ENCODE assay signal across 8 cellular contexts in genomic region chr3:121834734-121835709, GRCh38. TPM values are rescaled to one million over a fixed set of nuclear protein-coding genes. Genes with fewer than 3 reads are reported as not detected.
DNase-seq lines count a peak whose midpoint lies in the region; ATAC-seq, FAIRE-seq and TF ChIP-seq lines count a peak whose summit lies in the region.

EAF2 (plus strand) TSS chr3:121835209; CDS start chr3:121835286, 77 bp downstream.
IQCB1 (minus strand) TSS chr3:121835060; CDS start chr3:121828960, 6,100 bp downstream.

- H3K23me2 ChIP-seq in H1 (ENCODE audit: low read depth, low read length): peaks cover 11% of the 10 kb centered on the region

- no peaks in the 10 kb centered on the region; a peak in 2 of 7 replicates for H3K4me1 ChIP-seq in H1 (replicated peaks in 1 of 4; ENCODE audit: control insufficient read depth in 3 of 4, insufficient read depth in 4 of 4, low read length in 3 of 4)
- no peaks in the 10 kb centered on the region for H3K4me1 ChIP-seq in mesenchymal stem cell (ENCODE audit: control insufficient read depth, insufficient read depth, low read depth, low read length)

- CTCF ChIA-PET in H1 (lab: Charles Lee; ENCODE audit: partially characterized antibody): no interaction called here

- H2AFZ ChIP-seq in H1 (ENCODE audit: low read length) (peak within 1 kb of the TSS; percentile 79), mesenchymal stem cell (ENCODE audit: low read depth, low read length) (peak within 1 kb of the TSS; percentile 94)

- H3K18ac ChIP-seq in H1 (ENCODE audit: extremely low read depth, low read length) (peak within 1 kb of the TSS; percentile 49), mesenchymal stem cell (ENCODE audit: low read depth in 1 of 2, low read length in 2 of 2) (peak within 1 kb of the TSS; percentile 11 to 68)

- peak; percentile 71 to 79 for TF ChIP-seq POLR2A in H1 (IDR thresholded peaks at IDR 0.05; ENCODE audit: control extremely low read depth in 1 of 2, low read depth in 2 of 2, low read length in 2 of 2)

- peak within 1 kb of the TSS; percentile 61 for H4K91ac ChIP-seq in H1 (replicated peaks; ENCODE audit: insufficient read length, low read length)
- H4K91ac ChIP-seq in mesenchymal stem cell (ENCODE audit: low read length): no peak within 1 kb of the TSS

- POLR2A ChIA-PET in H1 (lab: Charles Lee; ENCODE audit: partially characterized antibody): interaction anchor here (1.2 kb wide), 1 partner anchor 8 kb away, joined by 3 read pairs; no protein-coding TSS in a partner anchor

- H3K23ac ChIP-seq in H1 (ENCODE audit: insufficient read length) (no peak within 1 kb of the TSS), mesenchymal stem cell (ENCODE audit: low read length in 2 of 2) (peak within 1 kb of the TSS in 1 of 2 experiments; percentile 73)

- H2BK5ac ChIP-seq in H1 (ENCODE audit: low read depth, low read length) (no peak within 1 kb of the TSS; the same call in 1 of the 2 replicates), mesenchymal stem cell (ENCODE audit: low read depth, low read length, poor library complexity, severe bottlenecking) (no peak within 1 kb of the TSS)

- 1% methylated on average over 60 of the region's 61 CpGs; no CpG with 5 or more reads in 1 of the 2 experiments for whole genome bisulfite sequencing in H1 (ENCODE audit: extremely low coverage in 1 of 2, insufficient coverage in 1 of 2, insufficient read length in 1 of 2, insufficient replicate concordance in 2 of 2, low coverage in 1 of 2, low lambda C conversion rate in 2 of 2, missing lambda C conversion rate in 1 of 2), 2 experiments
- WGBS in mesenchymal stem cell: under 1% methylated on average over 61 of the region's 61 CpGs

- peak in 1 of 2 experiments; percentile 2; a peak in 1 of 4 replicates for TF ChIP-seq RAD21 in H1 (IDR thresholded peaks at IDR 0.05 in 1 of 2, conservative IDR thresholded peaks at IDR 0.05 in 1 of 2; ENCODE audit: low read depth in 2 of 2, low read length in 2 of 2)

- H3K27me3 ChIP-seq in H1 (replicated peaks in 1 of 4; ENCODE audit: control insufficient read depth in 3 of 4, extremely low read depth in 1 of 4, insufficient read depth in 3 of 4, low read length in 3 of 4) (0 out of 7 replicates have a peak, but pooled peaks cover 0 to 3% (median under 1%) of the 10 kb centered on the region in 4 experiments), mesenchymal stem cell (ENCODE audit: control insufficient read depth in 1 of 2, insufficient read depth in 1 of 2, low read length in 2 of 2) (no peaks in the 10 kb centered on the region)

- peak within 1 kb of the TSS; percentile 54 for H3K56ac ChIP-seq in H1 (replicated peaks; ENCODE audit: insufficient read length, low read depth, low read length)

- H3K9ac ChIP-seq in H1 (replicated peaks in 1 of 4; ENCODE audit: extremely low read depth in 1 of 4, low read depth in 3 of 4, low read length in 3 of 4): peak within 1 kb of the TSS; percentile 78 to 92 (median 86)
- H3K9ac ChIP-seq in mesenchymal stem cell (ENCODE audit: low read length): peak within 1 kb of the TSS; percentile 95

- H3K14ac ChIP-seq in H1 (ENCODE audit: insufficient read length): no peak within 1 kb of the TSS
- H3K14ac ChIP-seq in mesenchymal stem cell (ENCODE audit: low read length in 2 of 2): peak within 1 kb of the TSS in 1 of 2 experiments; percentile 77

- peaks cover 0 to 11% (median 2%) of the 10 kb centered on the region in 4 experiments; a peak in 3 of 8 replicates for H3K36me3 ChIP-seq in H1 (ENCODE audit: control insufficient read depth in 2 of 4, insufficient read depth in 4 of 4, low read length in 3 of 4)
- H3K36me3 ChIP-seq in mesenchymal stem cell (ENCODE audit: control insufficient read depth in 1 of 2, insufficient read depth in 2 of 2, low read depth in 1 of 2, low read length in 2 of 2): peaks cover 0 to 25% of the 10 kb centered on the region in 2 experiments

- no peak for FAIRE-seq in H1 (lab: Jason Lieb, UNC)

- H3K4me2 ChIP-seq in H1 (ENCODE audit: insufficient read depth in 1 of 2, low read depth in 2 of 2, low read length in 2 of 2): peak within 1 kb of the TSS; percentile 85 to 88
- H3K4me2 ChIP-seq in mesenchymal stem cell (ENCODE audit: low read length, poor library complexity, severe bottlenecking): peak within 1 kb of the TSS; percentile 98

- no peak within 1 kb of the TSS for H2BK20ac ChIP-seq in H1 (ENCODE audit: low read length)

- 0 out of 2 replicates have a peak within 1 kb of the TSS, but pooled peaks have one; percentile 12 for H2BK15ac ChIP-seq in H1 (ENCODE audit: low read length)
- no peak within 1 kb of the TSS for H2BK15ac ChIP-seq in mesenchymal stem cell (ENCODE audit: low read depth, poor library complexity, severe bottlenecking)

- no peaks in the 10 kb centered on the region for H3K9me3 ChIP-seq in H1 (ENCODE audit: insufficient read depth in 2 of 2, low read depth in 1 of 2, low read length in 1 of 2)
- H3K9me3 ChIP-seq in mesenchymal stem cell (ENCODE audit: control insufficient read depth, low read length): no peaks in the 10 kb centered on the region

- peak; percentile 99 for DNase-seq in COLO829 (ENCODE audit: low spot score)
- peak; percentile 96 for DNase-seq in HT1080 (ENCODE audit: low read depth)
- DNase-seq in NOMO-1 treated with DMSO at 0.1 percent for 48 hours (lab: John Stamatoyannopoulos, UW; ENCODE audit: unreplicated experiment): peak; percentile 93
- peak; percentile 90 to 91 for DNase-seq in activated CD8-positive, alpha-beta memory T cell treated with anti-CD3 and anti-CD28 coated beads for 4 hours (ENCODE audit: low read depth in 2 of 2)
- DNase-seq in H1 (ENCODE audit: low read depth in 1 of 2, low spot score in 2 of 2): peak; percentile 86 to 94
- DNase-seq in mesenchymal stem cell: peak; percentile 96
- DNase-seq in stimulated activated CD8-positive, alpha-beta memory T cell treated with anti-CD3 and anti-CD28 coated beads, Interleukin-12 subunit alpha, Interleukin-12 subunit beta, amount 100 ng/mL, for 4 hours (ENCODE audit: low read depth): peak; percentile 89

- H2BK120ac ChIP-seq in H1 (replicated peaks; ENCODE audit: low read depth, low read length): no peak within 1 kb of the TSS
- H2BK120ac ChIP-seq in mesenchymal stem cell (ENCODE audit: low read depth, low read length): peak within 1 kb of the TSS; percentile 2

- peaks cover 0 to 18% of the 10 kb centered on the region in 2 experiments; a peak in 2 of 4 replicates for H3K79me2 ChIP-seq in H1 (ENCODE audit: control insufficient read depth in 1 of 2, insufficient read depth in 2 of 2, low read length in 2 of 2)

- TF ChIP-seq CTCF in H1 (IDR thresholded peaks at IDR 0.05; ENCODE audit: control extremely low read depth in 1 of 3, insufficient read depth in 1 of 3, low read depth in 1 of 3, low read length in 3 of 3): no peak

- no peak within 1 kb of the TSS for H2AK5ac ChIP-seq in H1 (ENCODE audit: low read depth, low read length)
- H2AK5ac ChIP-seq in mesenchymal stem cell (ENCODE audit: low read length, severe bottlenecking): no peak within 1 kb of the TSS

- H4K20me1 ChIP-seq in H1 (replicated peaks in 1 of 2; ENCODE audit: control insufficient read depth in 1 of 2, insufficient read depth in 2 of 2, low read length in 2 of 2): peaks cover 0 to 2% of the 10 kb centered on the region in 2 experiments

- peak; percentile 94 for ATAC-seq in GM21360 (IDR thresholded peaks at IDR 0.05; ENCODE audit: unreplicated experiment)

- no peak within 1 kb of the TSS for H2BK12ac ChIP-seq in H1 (ENCODE audit: low read depth, low read length)
- H2BK12ac ChIP-seq in mesenchymal stem cell (ENCODE audit: low read length in 2 of 2): no peak within 1 kb of the TSS

- H3K4me3 ChIP-seq in H1 (ENCODE audit: extremely low read depth in 1 of 4, insufficient read depth in 2 of 4, low read depth in 3 of 4, low read length in 4 of 4) (peak within 1 kb of the TSS; percentile 76 to 86 (median 80)), mesenchymal stem cell (ENCODE audit: insufficient read depth in 1 of 2, low read depth in 1 of 2, low read length in 2 of 2) (peak within 1 kb of the TSS; percentile 65 to 87)

- H3K4ac ChIP-seq in H1 (replicated peaks; ENCODE audit: insufficient read length, low read depth, low read length) (peak within 1 kb of the TSS; percentile 66), mesenchymal stem cell (ENCODE audit: low read depth in 1 of 2, low read length in 2 of 2) (peak within 1 kb of the TSS in 1 of 2 experiments; percentile 33)

- H4K8ac ChIP-seq in H1 (ENCODE audit: extremely low read depth, insufficient read depth, low read length) (peak within 1 kb of the TSS; percentile 97), mesenchymal stem cell (ENCODE audit: low read length) (peak within 1 kb of the TSS; percentile 19)

- peak within 1 kb of the TSS; percentile 61 for H4K5ac ChIP-seq in H1 (ENCODE audit: insufficient read length, low read depth, low read length)

- H3K79me1 ChIP-seq in H1 (ENCODE audit: low read depth, low read length): no peaks in the 10 kb centered on the region
- H3K79me1 ChIP-seq in mesenchymal stem cell (replicated peaks; ENCODE audit: low read length, poor library complexity, severe bottlenecking): peaks cover 12% of the 10 kb centered on the region

- TF ChIP-seq EP300 in H1 (IDR thresholded peaks at IDR 0.05; ENCODE audit: borderline replicate concordance in 1 of 2, low read depth in 2 of 2, low read length in 2 of 2): no peak

- H3K27ac ChIP-seq in H1 (ENCODE audit: low read depth, low read length) (no peak within 1 kb of the TSS; the same call in 1 of the 2 replicates), mesenchymal stem cell (ENCODE audit: low read length, poor library complexity, severe bottlenecking) (peak within 1 kb of the TSS; percentile 28)

RNA-seq across cellular contexts. Expression of gene EAF2, which starts in this region (rescaled TPM):
- total RNA-seq in HT1080 (2014; rRNA removed; shearing (Covaris generic)): 2.1 and 3.7 TPM in 2 replicates
- polyA plus RNA-seq in HT1080 (2015; cell fraction: cytosol; rRNA removed): 2.8 and 3.6 TPM in 2 replicates
- polyA plus RNA-seq in HT1080 (2015; cell fraction: nucleus; rRNA removed): 1.3 and 1.8 TPM in 2 replicates
- total RNA-seq in H1 (2021; fragmentation: NEBNext Ultra II Directional; extraction: Animal tissue kit (Norgen Biotek cat#: 25700)): 6.0 and 6.6 TPM in 2 replicates
- 2.0 and 3.6 TPM in 2 replicates for polyA plus RNA-seq in H1 (2011; rRNA removed)
- 5.3 TPM for polyA plus RNA-seq in H1 (2011; cell fraction: cytosol; rRNA removed)
- polyA plus RNA-seq in H1 (2011; cell fraction: nucleus; rRNA removed): 2.5 TPM
- 5.9 to 7.5 TPM (median 6.1 TPM) in 4 replicates for polyA plus RNA-seq in H1 (2012, experiment 1 of 2)
- 1.1 TPM for polyA plus RNA-seq in H1 (2012, experiment 2 of 2)
- 5.6 TPM for polyA plus RNA-seq in H1 (2013, experiment 1 of 2)
- 6.3 TPM for polyA plus RNA-seq in H1 (2013, experiment 2 of 2)
- 3.8 and 7.9 TPM in 2 replicates for polyA minus RNA-seq in H1 (2011; rRNA and poly(A)+ RNA removed)
- polyA minus RNA-seq in H1 (2011; cell fraction: cytosol; rRNA and poly(A)+ RNA removed): 2.0 TPM
- polyA minus RNA-seq in H1 (2011; cell fraction: nucleus; rRNA and poly(A)+ RNA removed): 8.0 TPM
- polyA plus RNA-seq in mesenchymal stem cell (2013, experiment 1 of 2): 1.1 TPM
- polyA plus RNA-seq in mesenchymal stem cell (2013, experiment 2 of 2): 1.5 TPM

RNA-seq across cellular contexts. Expression of gene IQCB1, which starts in this region (rescaled TPM):
- 28.8 and 33.2 TPM in 2 replicates for total RNA-seq in HT1080 (2014; rRNA removed; shearing (Covaris generic))
- 33.3 and 34.8 TPM in 2 replicates for polyA plus RNA-seq in HT1080 (2015; cell fraction: cytosol; rRNA removed)
- polyA plus RNA-seq in HT1080 (2015; cell fraction: nucleus; rRNA removed): 83.3 and 90.3 TPM in 2 replicates
- 28.9 and 31.2 TPM in 2 replicates for total RNA-seq in H1 (2021; fragmentation: NEBNext Ultra II Directional; extraction: Animal tissue kit (Norgen Biotek cat#: 25700))
- polyA plus RNA-seq in H1 (2011; rRNA removed): 10.7 and 21.7 TPM in 2 replicates
- 20.1 TPM for polyA plus RNA-seq in H1 (2011; cell fraction: cytosol; rRNA removed)
- polyA plus RNA-seq in H1 (2011; cell fraction: nucleus; rRNA removed): 12.7 TPM
- 28.4 to 37.8 TPM (median 29.7 TPM) in 4 replicates for polyA plus RNA-seq in H1 (2012, experiment 1 of 2)
- polyA plus RNA-seq in H1 (2012, experiment 2 of 2): 3.0 TPM
- polyA plus RNA-seq in H1 (2013, experiment 1 of 2): 19.8 TPM
- polyA plus RNA-seq in H1 (2013, experiment 2 of 2): 21.0 TPM
- polyA minus RNA-seq in H1 (2011; rRNA and poly(A)+ RNA removed): 27.8 and 33.8 TPM in 2 replicates
- 12.2 TPM for polyA minus RNA-seq in H1 (2011; cell fraction: cytosol; rRNA and poly(A)+ RNA removed)
- polyA minus RNA-seq in H1 (2011; cell fraction: nucleus; rRNA and poly(A)+ RNA removed): 53.7 TPM
- polyA plus RNA-seq in mesenchymal stem cell (2013, experiment 1 of 2): 5.6 TPM
- polyA plus RNA-seq in mesenchymal stem cell (2013, experiment 2 of 2): 6.4 TPM
